ENCODE assay signal across 8 cellular contexts in genomic region chrX:119004920-119005524, GRCh38. TPM values are rescaled to one million over a fixed set of nuclear protein-coding genes. Genes with fewer than 3 reads are reported as not detected.
A peak's percentile ranks its signal among the peaks of the same experiment; 100 is the strongest.
DNase-seq lines count a peak whose midpoint lies in the region; ATAC-seq and TF ChIP-seq lines count a peak whose summit lies in the region.

No MANE protein-coding gene starts in this region.

- WGBS in testis, 2 donors, result 31 to 34% methylated on average over 5 of the region's 5 CpGs

- no peaks in the 10 kb centered on the region for H3K4me1 ChIP-seq in testis

- TF ChIP-seq POLR2A in erythroblast (IDR thresholded peaks at IDR 0.05; ENCODE audit: low read length) (no peak), testis (IDR thresholded peaks at IDR 0.05) (no peak)

- no peaks in the 10 kb centered on the region for H3K36me3 Mint-ChIP-seq in neural crest cell (ENCODE audit: low read depth)

- intact Hi-C loops in testis (cut with DNase I; ENCODE audit: low total_unique reads), result loop anchor here (5.0 kb wide), 1 partner anchor 67 kb away; the partner anchor contains the start of gene CT47C1

- H3K9me3 ChIP-seq in testis, result no peaks in the 10 kb centered on the region

- H3K27me3 ChIP-seq in testis, result no peaks in the 10 kb centered on the region

- H3K27me3 Mint-ChIP-seq in neural crest cell (ENCODE audit: low read depth), result peaks cover 6% of the 10 kb centered on the region

- H3K9me3 Mint-ChIP-seq in neural crest cell, result no peaks in the 10 kb centered on the region

- no peak overlapping the region for H3K4me3 ChIP-seq in testis

- H3K27ac Mint-ChIP-seq in neural crest cell (ENCODE audit: unreplicated experiment), result no peak overlapping the region

- in situ Hi-C loops in GM13976 (cut with MboI; ENCODE audit: low sequenced_read_pairs, unreplicated experiment), result no loop called here

- H3K4me1 Mint-ChIP-seq in neural crest cell, result no peaks in the 10 kb centered on the region

- ATAC-seq in HG02973 (IDR thresholded peaks at IDR 0.05; ENCODE audit: unreplicated experiment), result peak; percentile 80

- peak; percentile 11 for DNase-seq in A172 (ENCODE audit: low spot score)
- DNase-seq in GM13976 (ENCODE audit: low spot score), result peak; percentile 62
- peak; percentile 6 for DNase-seq in NCI-H82 treated with DMSO at 0.1 percent for 48 hours (lab: John Stamatoyannopoulos, UW; ENCODE audit: unreplicated experiment)
- peak; percentile 65 for DNase-seq in activated CD8-positive, alpha-beta memory T cell treated with anti-CD3 and anti-CD28 coated beads, Interleukin-2, amount 50 U/mL, for 48 hours
- peak; percentile 14 to 49 for DNase-seq in erythroblast (lab: John Stamatoyannopoulos, UW)
- peak; percentile 37 for DNase-seq in neural crest cell (ENCODE audit: low read depth, low spot score)
- DNase-seq in testis, result peak; percentile 70

- H3K27ac ChIP-seq in testis, result no peak overlapping the region

- H3K36me3 ChIP-seq in testis (ENCODE audit: low read depth, missing control alignments), result no peaks in the 10 kb centered on the region

- no peak overlapping the region for H3K4me3 Mint-ChIP-seq in neural crest cell

- TF ChIP-seq CTCF in GM13976 (IDR thresholded peaks at IDR 0.05; ENCODE audit: borderline replicate concordance, control extremely low read depth, extremely low read depth, insufficient read depth, missing control alignments) (peak; percentile 99), neural crest cell (conservative IDR thresholded peaks at IDR 0.05) (peak; percentile 75), testis (IDR thresholded peaks at IDR 0.05) (peak; percentile 14 to 63 (median 47))

RNA-seq across cellular contexts. Expression of gene LONRF3, which starts 30.6 kb away (rescaled TPM):
- 2.8 and 3.3 TPM in 2 replicates for total RNA-seq in A172 (2014; rRNA removed; shearing (Covaris generic))
- total RNA-seq in neural crest cell, result 0.20 and 0.30 TPM in 2 replicates
- total RNA-seq in testis, result 1 to 10 TPM; 8.5 to 9.7 TPM
- polyA plus RNA-seq in testis (ENCODE audit: insufficient read depth, low read depth, low replicate concordance), result 4.2 TPM

Comparison
In these comparisons a context has a peak if more than half of its experiments do, and no peak if none do; other contexts are left out.
1. DNase-seq: peak in every context shown above with its lines; median percentile 70 in testis; 65 in activated CD8-positive, alpha-beta memory T cell treated with anti-CD3 and anti-CD28 coated beads, Interleukin-2, amount 50 U/mL, for 48 hours; 62 in GM13976; 37 in neural crest cell; 32 in erythroblast; 11 in A172; 6 in NCI-H82 treated with DMSO at 0.1 percent for 48 hours.
2. CTCF ChIP-seq: peak in every context shown above with its lines; median percentile 99 in GM13976; 75 in neural crest cell; 47 in testis.